8 cellular contexts compared by ENCODE assay signal in genomic region chr1:58577676-58578073, GRCh38. TPM values are rescaled to one million over a fixed set of nuclear protein-coding genes. Genes with fewer than 3 reads are reported as not detected.
A peak's percentile ranks its signal among the peaks of the same experiment; 100 is the strongest.
DNase-seq lines count a peak whose midpoint lies in the region; ATAC-seq and TF ChIP-seq lines count a peak whose summit lies in the region.

No MANE protein-coding gene starts in this region.

- H3K23ac ChIP-seq in mesendoderm (ENCODE audit: low read length), result no peak overlapping the region

- H3K4ac ChIP-seq in mesendoderm (ENCODE audit: low read depth, low read length), result no peak overlapping the region

- H2BK120ac ChIP-seq in mesendoderm (ENCODE audit: low read depth, low read length), result no peak overlapping the region

- H3K79me1 ChIP-seq in mesendoderm (ENCODE audit: low read length), result no peaks in the 10 kb centered on the region

- intact Hi-C loops in heart left ventricle (cut with DNase I), result no loop called here
- intact Hi-C loops in left ventricle myocardium superior (cut with micrococcal nuclease), result no loop called here
- intact Hi-C loops in upper lobe of right lung (cut with DNase I), result no loop called here
- intact Hi-C loops in uterus (cut with DNase I; ENCODE audit: low total_unique reads), result no loop called here

- H3K27me3 ChIP-seq in heart left ventricle (peaks cover 15 to 56% (median 47%) of the 10 kb centered on the region in 9 donors), mesendoderm (ENCODE audit: insufficient read depth, low read length, poor library complexity) (peaks cover 4% of the 10 kb centered on the region), upper lobe of right lung (no peaks in the 10 kb centered on the region), uterus (peaks cover 0 to 4% of the 10 kb centered on the region in 2 donors)

- no peak overlapping the region for H2BK15ac ChIP-seq in mesendoderm (replicated peaks; ENCODE audit: low read depth)

- H3K4me1 ChIP-seq in heart left ventricle, result peaks cover 0 to 18% (median 9%) of the 10 kb centered on the region in 12 donors
- H3K4me1 ChIP-seq in mesendoderm (ENCODE audit: control insufficient read depth, low read depth, low read length), result peaks cover 2% of the 10 kb centered on the region
- peaks cover 10% of the 10 kb centered on the region for H3K4me1 ChIP-seq in upper lobe of right lung
- H3K4me1 ChIP-seq in uterus, result peaks cover 0 to 7% of the 10 kb centered on the region in 2 donors

- DNase-seq in heart left ventricle, result no peak
- no peak for DNase-seq in left ventricle myocardium superior
- DNase-seq in mesendoderm, result no peak
- DNase-seq in upper lobe of right lung, result no peak
- no peak for DNase-seq in uterus
- DNase-seq in NCI-H146 (lab: John Stamatoyannopoulos, UW), result no peak
- DNase-seq in dermis blood vessel endothelial cell, result no peak

- no peak overlapping the region for H3K27ac ChIP-seq in heart left ventricle
- H3K27ac ChIP-seq in cingulate gyrus (ENCODE audit: low read depth, low read length), result peak overlapping the region; percentile 39
- H3K27ac ChIP-seq in mesendoderm (ENCODE audit: low read depth, low read length), result no peak overlapping the region
- H3K27ac ChIP-seq in upper lobe of right lung, result peak overlapping the region; percentile 89
- peak overlapping the region in 1 of 2 donors; percentile 34 for H3K27ac ChIP-seq in uterus

- 25 to 37% (median 30%) methylated on average over 5 of the region's 5 CpGs for WGBS in heart left ventricle, 4 donors
- no CpG with 5 or more reads among the region's 5 CpGs for WGBS in mesendoderm (ENCODE audit: extremely low coverage, insufficient coverage, low lambda C conversion rate)

- ATAC-seq in heart left ventricle, result no peak
- ATAC-seq in left ventricle myocardium superior, result no peak
- no peak for ATAC-seq in upper lobe of right lung

- no peak overlapping the region for H4K5ac ChIP-seq in mesendoderm (ENCODE audit: low read length)

- H3K56ac ChIP-seq in mesendoderm (ENCODE audit: low read length), result peak overlapping the region; percentile 69

- TF ChIP-seq CTCF in heart left ventricle (IDR thresholded peaks at IDR 0.05) (no peak), upper lobe of right lung (IDR thresholded peaks at IDR 0.05) (no peak), uterus (IDR thresholded peaks at IDR 0.05) (no peak)

- no peak overlapping the region for H3K18ac ChIP-seq in mesendoderm (ENCODE audit: low read length)

- H2BK5ac ChIP-seq in mesendoderm (ENCODE audit: low read length), result no peak overlapping the region

- H2AK5ac ChIP-seq in mesendoderm (ENCODE audit: low read length), result no peak overlapping the region

- H3K4me3 ChIP-seq in heart left ventricle (peak overlapping the region in 7 of 12 donors; percentile 20 to 49 (median 41)), mesendoderm (ENCODE audit: low read length) (no peak overlapping the region), upper lobe of right lung (peak overlapping the region; percentile 60), uterus (no peak overlapping the region)

- H3K9ac ChIP-seq in mesendoderm (ENCODE audit: low read length), result no peak overlapping the region

- H4K8ac ChIP-seq in mesendoderm (ENCODE audit: low read depth, low read length), result no peak overlapping the region

- H3K36me3 ChIP-seq in heart left ventricle (no peaks in the 10 kb centered on the region), mesendoderm (ENCODE audit: control insufficient read depth, insufficient read depth, low read length) (no peaks in the 10 kb centered on the region), upper lobe of right lung (no peaks in the 10 kb centered on the region), uterus (no peaks in the 10 kb centered on the region)

- TF ChIP-seq POLR2A in heart left ventricle (IDR thresholded peaks at IDR 0.05), result no peak
- no peak for TF ChIP-seq POLR2A in uterus (IDR thresholded peaks at IDR 0.05)

- no peaks in the 10 kb centered on the region for H3K9me3 ChIP-seq in heart left ventricle
- H3K9me3 ChIP-seq in upper lobe of right lung, result no peaks in the 10 kb centered on the region
- no peaks in the 10 kb centered on the region for H3K9me3 ChIP-seq in uterus

- H3K79me2 ChIP-seq in mesendoderm (ENCODE audit: control insufficient read depth, insufficient read depth, low read length), result no peaks in the 10 kb centered on the region

- no peak overlapping the region for H3K4me2 ChIP-seq in mesendoderm (ENCODE audit: low read length)

RNA-seq across cellular contexts. Expression of gene TACSTD2, which starts 0.6 kb away (rescaled TPM):
- total RNA-seq in heart left ventricle (under 1 TPM in 5 of 9 donors, not detected in 4; 0.12 to 0.75 (median 0.29) TPM), left ventricle myocardium superior (0.25 TPM), upper lobe of right lung (112 TPM), uterus (10 to 100 TPM in 1 of 4 donors, under 1 TPM in 2, not detected in 1; 0.26 to 24.8 (median 0.73) TPM), dermis blood vessel endothelial cell (43.9 and 48.0 TPM in 2 replicates)
- under 1 TPM; 0.11 to 0.15 TPM for polyA plus RNA-seq in heart left ventricle
- 2.0 TPM for polyA plus RNA-seq in mesendoderm (2013, experiment 1 of 2)
- 2.3 TPM for polyA plus RNA-seq in mesendoderm (2013, experiment 2 of 2)

RNA-seq across cellular contexts. Expression of gene OMA1, which starts 31.1 kb away (rescaled TPM):
- total RNA-seq in heart left ventricle (10 to 100 TPM; 23.5 to 44.5 (median 37.2) TPM), left ventricle myocardium superior (29.4 TPM), upper lobe of right lung (31.3 TPM), uterus (10 to 100 TPM; 45.9 to 97.6 (median 65.4) TPM), dermis blood vessel endothelial cell (16.7 and 21.3 TPM in 2 replicates)
- polyA plus RNA-seq in heart left ventricle, result 10 to 100 TPM in 1 of 2 donors, 1 to 10 TPM in 1; 9.6 to 22.5 TPM
- 8.7 TPM for polyA plus RNA-seq in mesendoderm (2013, experiment 1 of 2)
- polyA plus RNA-seq in mesendoderm (2013, experiment 2 of 2), result 9.5 TPM

Comparison
In these comparisons a context has a peak if more than half of its experiments do, and no peak if none do; other contexts are left out.
1. H3K27ac ChIP-seq: peak in cingulate gyrus (single experiment) and upper lobe of right lung (single experiment); none in heart left ventricle (0 of 12) and mesendoderm (single experiment).
2. H3K4me3 ChIP-seq: peak in heart left ventricle (7 of 12) and upper lobe of right lung (single experiment); none in mesendoderm (single experiment) and uterus (0 of 2).